ENCODE assay signal across 17 cellular contexts in genomic region chr3:31636693-31637442, GRCh38.
DNase-seq lines count a peak whose midpoint lies in the region; ATAC-seq, FAIRE-seq and TF ChIP-seq lines count a peak whose summit lies in the region.
"Had no signal": no experiment of that assay in that cellular context is flagged by ENCODE, and none has a peak within 500 bp of the region (broad histone marks: within the 10 kb centered on the region; RNA-seq: fewer than 3 reads in every experiment).

No MANE protein-coding gene starts in this region.

- FAIRE-seq in kidney (lab: Jason Lieb, UNC) = no peak

- H3K27ac ChIP-seq in breast epithelium (no peak overlapping the region), kidney (ENCODE audit: low read depth in 2 of 2, low read length in 2 of 2) (no peak overlapping the region)
- H3K27ac ChIP-seq: body of pancreas, ovary, PC-9 had no signal

- POLR2A ChIA-PET in MCF 10A (lab: Yijun Ruan, JAX) = interaction anchor here (0.6 to 0.9 kb wide), 3 partner anchors 15 to 960 kb away, joined by 3 to 4 read pairs (median 3); no protein-coding TSS in a partner anchor
- POLR2A ChIA-PET in T-cell (lab: Charles Lee) = interaction anchor here in 1 of 2 donors (0.6 to 1.2 kb wide), 2 partner anchors 10 to 174 kb away, joined by 3 read pairs; no protein-coding TSS in a partner anchor

- CTCF ChIA-PET in MCF 10A (lab: Yijun Ruan, JAX) (interaction anchor here (0.6 to 1.2 kb wide), 4 partner anchors 10 to 499 kb away, joined by 3 to 5 read pairs (median 4); no protein-coding TSS in a partner anchor), T-cell (lab: Charles Lee) (interaction anchor here in 1 of 2 donors (0.6 to 1.0 kb wide), 3 partner anchors 58 to 129 kb away, joined by 3 read pairs; no protein-coding TSS in a partner anchor)

- H3K4me1 ChIP-seq in breast epithelium (no peaks in the 10 kb centered on the region), kidney (ENCODE audit: control insufficient read depth in 1 of 2, insufficient read depth in 1 of 2, low read depth in 1 of 2, low read length in 2 of 2) (no peaks in the 10 kb centered on the region)
- H3K4me1 ChIP-seq: body of pancreas had no signal

- ATAC-seq in T-cell (replicated peaks in 1 of 4) (peak in 2 of 4 experiments; percentile 30 to 63), GM21447 (IDR thresholded peaks at IDR 0.05; ENCODE audit: unreplicated experiment) (no peak)
- no peak for ATAC-seq in stimulated activated memory B cell treated with anti-CD40 and anti-IgM and Interleukin-4, amounts not matched to agents 10 μg/mL and 1 μg/mL and 100 μg/mL, for 72 hours
- ATAC-seq: activated T-cell treated with anti-CD3 and anti-CD28 coated beads, Interleukin-2, amount 50 U/mL, for 4 hours; body of pancreas had no signal

- peaks cover 36% of the 10 kb centered on the region for H3K36me3 Mint-ChIP-seq in MCF 10A (ENCODE audit: insufficient read depth, unreplicated experiment)
- H3K36me3 Mint-ChIP-seq in T-cell = peaks cover 30% of the 10 kb centered on the region
- H3K36me3 Mint-ChIP-seq in stimulated activated memory B cell treated with anti-CD40 and anti-IgM and Interleukin-4, amounts not matched to agents 10 μg/mL and 1 μg/mL and 100 μg/mL, for 72 hours = peaks cover 24% of the 10 kb centered on the region

- no peaks in the 10 kb centered on the region for H3K27me3 ChIP-seq in breast epithelium
- H3K27me3 ChIP-seq: body of pancreas, ovary had no signal

- no peak overlapping the region for H3K9ac ChIP-seq in kidney (ENCODE audit: low read length in 2 of 2)

- H3K36me3 ChIP-seq in breast epithelium = no peaks in the 10 kb centered on the region
- H3K36me3 ChIP-seq in kidney (ENCODE audit: control insufficient read depth in 1 of 2, insufficient read depth in 2 of 2, low read length in 2 of 2) = peaks cover 0 to 4% of the 10 kb centered on the region in 2 donors
- H3K36me3 ChIP-seq: ovary had no signal

- no peak for TF ChIP-seq POLR2A in breast epithelium (IDR thresholded peaks at IDR 0.05)

- no peak overlapping the region for H3K4me3 ChIP-seq in breast epithelium
- no peak overlapping the region for H3K4me3 ChIP-seq in kidney (ENCODE audit: low read length in 2 of 2)
- H3K4me3 ChIP-seq: body of pancreas, ovary, PC-9 had no signal

- H3K4me1 Mint-ChIP-seq in MCF 10A (ENCODE audit: insufficient read depth, unreplicated experiment) (peaks cover 6% of the 10 kb centered on the region), T-cell (peaks cover 44 to 59% (median 49%) of the 10 kb centered on the region in 3 donors)
- peaks cover 13% of the 10 kb centered on the region for H3K4me1 Mint-ChIP-seq in stimulated activated memory B cell treated with anti-CD40 and anti-IgM and Interleukin-4, amounts not matched to agents 10 μg/mL and 1 μg/mL and 100 μg/mL, for 72 hours

- DNase-seq in MCF 10A (ENCODE audit: unreplicated experiment) (no peak), breast epithelium (ENCODE audit: low spot score in 2 of 2) (no peak), T-cell (no peak), dermis blood vessel endothelial cell (peak; percentile 23), NCI-H82 (lab: John Stamatoyannopoulos, UW) (no peak), kidney (no peak)
- DNase-seq: activated T-cell treated with anti-CD3 and anti-CD28 coated beads, Interleukin-2, amount 50 U/mL, for 4 hours; body of pancreas; DMS79; effector CD4-positive, alpha-beta T cell; NCI-H187; NCI-H510A; ovary; PC-9; substantia nigra had no signal

- H3K9me3 ChIP-seq in breast epithelium = no peaks in the 10 kb centered on the region
- H3K9me3 ChIP-seq in kidney (ENCODE audit: control insufficient read depth in 1 of 2, low read length in 2 of 2) = no peaks in the 10 kb centered on the region
- H3K9me3 ChIP-seq: body of pancreas, ovary had no signal

- H3K4me3 Mint-ChIP-seq in MCF 10A (ENCODE audit: unreplicated experiment) = no peak overlapping the region
- H3K4me3 Mint-ChIP-seq in T-cell = peak overlapping the region; percentile 37 to 49 (median 47)
- no peak overlapping the region for H3K4me3 Mint-ChIP-seq in stimulated activated memory B cell treated with anti-CD40 and anti-IgM and Interleukin-4, amounts not matched to agents 10 μg/mL and 1 μg/mL and 100 μg/mL, for 72 hours
- H3K4me3 Mint-ChIP-seq: activated T-cell treated with anti-CD3 and anti-CD28 coated beads, Interleukin-2, amount 50 U/mL, for 4 hours had no signal

- H3K27ac Mint-ChIP-seq in MCF 10A (ENCODE audit: low read depth, unreplicated experiment) (no peak overlapping the region), T-cell (peak overlapping the region; percentile 79 to 87)
- H3K27ac Mint-ChIP-seq in stimulated activated memory B cell treated with anti-CD40 and anti-IgM and Interleukin-4, amounts not matched to agents 10 μg/mL and 1 μg/mL and 100 μg/mL, for 72 hours = peak overlapping the region; percentile 19

- H3K9me3 Mint-ChIP-seq in MCF 10A (ENCODE audit: unreplicated experiment) = no peaks in the 10 kb centered on the region
- no peaks in the 10 kb centered on the region for H3K9me3 Mint-ChIP-seq in T-cell
- H3K9me3 Mint-ChIP-seq in stimulated activated memory B cell treated with anti-CD40 and anti-IgM and Interleukin-4, amounts not matched to agents 10 μg/mL and 1 μg/mL and 100 μg/mL, for 72 hours = no peaks in the 10 kb centered on the region
- H3K9me3 Mint-ChIP-seq: activated T-cell treated with anti-CD3 and anti-CD28 coated beads, Interleukin-2, amount 50 U/mL, for 4 hours had no signal

- intact Hi-C loops in MCF 10A (cut with micrococcal nuclease) (no loop called here), breast epithelium (cut with DNase I; ENCODE audit: low total_unique reads) (no loop called here), kidney (cut with DNase I) (no loop called here)

- H3K27me3 Mint-ChIP-seq in MCF 10A (ENCODE audit: insufficient read depth, unreplicated experiment) = no peaks in the 10 kb centered on the region
- no peaks in the 10 kb centered on the region for H3K27me3 Mint-ChIP-seq in T-cell
- no peaks in the 10 kb centered on the region for H3K27me3 Mint-ChIP-seq in stimulated activated memory B cell treated with anti-CD40 and anti-IgM and Interleukin-4, amounts not matched to agents 10 μg/mL and 1 μg/mL and 100 μg/mL, for 72 hours

- BruUV-seq in MCF 10A (replicated peaks; lab: Mats Ljungman, UMichigan) = TSS peak; percentile 63

- TF ChIP-seq CTCF in MCF 10A (IDR thresholded peaks at IDR 0.05; ENCODE audit: unreplicated experiment) (no peak), breast epithelium (IDR thresholded peaks at IDR 0.05) (no peak), kidney (IDR thresholded peaks at IDR 0.05; ENCODE audit: borderline replicate concordance, extremely low read depth, insufficient read depth) (no peak)

Comparison
In these comparisons a context has a peak if more than half of its experiments do, and no peak if none do; other contexts are left out.
1. H3K4me3 Mint-ChIP-seq: peak in T-cell (3 of 3); none in MCF 10A (single experiment) and stimulated activated memory B cell treated with anti-CD40 and anti-IgM and Interleukin-4, amounts not matched to agents 10 μg/mL and 1 μg/mL and 100 μg/mL, for 72 hours (single experiment).